21 cellular contexts compared by ENCODE assay signal in the genomic region with DNA sequence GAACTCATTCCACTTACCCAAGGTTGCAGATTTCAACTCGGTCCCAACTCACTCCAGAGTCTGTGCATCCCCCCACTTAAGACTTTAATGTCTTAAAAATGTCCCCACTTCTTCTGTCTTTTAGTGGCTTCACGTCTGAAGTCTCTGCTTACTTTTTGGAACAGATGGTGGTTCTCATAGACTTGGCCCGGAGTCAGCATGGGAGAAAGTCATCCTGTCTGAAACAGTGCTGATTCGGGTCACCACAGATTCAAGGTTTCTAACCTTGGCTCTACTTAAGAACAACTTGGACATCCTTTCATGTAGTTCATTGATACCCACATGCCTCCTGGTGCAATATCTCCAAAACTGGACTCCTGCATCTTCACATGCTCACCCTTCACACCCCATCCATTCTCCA. TPM values are rescaled to one million over a fixed set of nuclear protein-coding genes. Genes with fewer than 3 reads are reported as not detected.
DNase-seq lines count a peak whose midpoint lies in the region; ATAC-seq, FAIRE-seq and TF ChIP-seq lines count a peak whose summit lies in the region.
"Had no signal": no experiment of that assay in that cellular context is flagged by ENCODE, and none has a peak within 500 bp of the region (broad histone marks: within the 10 kb centered on the region; RNA-seq: fewer than 3 reads in every experiment).

No MANE protein-coding gene starts in this region.

- no peaks in the 10 kb centered on the region for H3K27me3 Mint-ChIP-seq in activated naive CD4-positive, alpha-beta T cell treated with anti-CD3 and anti-CD28 coated beads, Interleukin-2, amount 10 ng/mL, durations not matched to agents 7 days and 5 days
- H3K27me3 Mint-ChIP-seq in central memory CD8-positive, alpha-beta T cell: no peaks in the 10 kb centered on the region
- no peaks in the 10 kb centered on the region for H3K27me3 Mint-ChIP-seq in stimulated activated memory B cell treated with anti-CD40 and anti-IgM and Interleukin-4, amounts not matched to agents 10 μg/mL and 1 μg/mL and 100 μg/mL, for 72 hours
- H3K27me3 Mint-ChIP-seq: activated CD4-positive, alpha-beta T cell treated with anti-CD3 and anti-CD28 coated beads, Interleukin-2, amount 10 ng/mL, durations not matched to agents 24 days and 14 days had no signal

- H3K79me2 ChIP-seq in Loucy (ENCODE audit: insufficient read depth, low read length): peaks cover 97% of the 10 kb centered on the region

- no peaks in the 10 kb centered on the region for H3K27me3 ChIP-seq in Loucy (ENCODE audit: insufficient read depth, low read length, poor library complexity, severe bottlenecking)
- no peaks in the 10 kb centered on the region for H3K27me3 ChIP-seq in esophagus muscularis mucosa
- H3K27me3 ChIP-seq: adrenal gland, dorsolateral prefrontal cortex, spleen, suprapubic skin had no signal

- peaks cover 4% of the 10 kb centered on the region for H3K9me3 Mint-ChIP-seq in activated naive CD4-positive, alpha-beta T cell treated with anti-CD3 and anti-CD28 coated beads, Interleukin-2, amount 10 ng/mL, durations not matched to agents 7 days and 5 days
- H3K9me3 Mint-ChIP-seq in central memory CD8-positive, alpha-beta T cell: no peaks in the 10 kb centered on the region
- peaks cover 3% of the 10 kb centered on the region for H3K9me3 Mint-ChIP-seq in stimulated activated memory B cell treated with anti-CD40 and anti-IgM and Interleukin-4, amounts not matched to agents 10 μg/mL and 1 μg/mL and 100 μg/mL, for 72 hours
- H3K9me3 Mint-ChIP-seq: activated CD4-positive, alpha-beta T cell treated with anti-CD3 and anti-CD28 coated beads, Interleukin-2, amount 10 ng/mL, durations not matched to agents 24 days and 14 days; activated T-cell treated with anti-CD3 and anti-CD28 coated beads, Interleukin-2, amount 50 U/mL, for 4 hours had no signal

- peaks cover 98% of the 10 kb centered on the region for H3K4me1 Mint-ChIP-seq in activated naive CD4-positive, alpha-beta T cell treated with anti-CD3 and anti-CD28 coated beads, Interleukin-2, amount 10 ng/mL, durations not matched to agents 7 days and 5 days
- H3K4me1 Mint-ChIP-seq in central memory CD8-positive, alpha-beta T cell: peaks cover 91% of the 10 kb centered on the region
- H3K4me1 Mint-ChIP-seq in stimulated activated memory B cell treated with anti-CD40 and anti-IgM and Interleukin-4, amounts not matched to agents 10 μg/mL and 1 μg/mL and 100 μg/mL, for 72 hours: peaks cover 86% of the 10 kb centered on the region

- CTCF ChIA-PET in activated naive CD4-positive, alpha-beta T cell treated with anti-CD3 and anti-CD28 coated beads, Interleukin-2, amount 10 ng/mL, durations not matched to agents 7 days and 5 days (lab: Charles Lee): no interaction called here

- H3F3A ChIP-seq in Loucy (ENCODE audit: low read depth): peaks cover 14% of the 10 kb centered on the region; the same call in 1 of the 2 replicates

- WGBS in esophagus muscularis mucosa: 73% methylated on average over 4 of the region's 4 CpGs

- no peaks in the 10 kb centered on the region for H3K9me2 ChIP-seq in Loucy (replicated peaks; ENCODE audit: low read depth, low read length)

- H3K4me3 Mint-ChIP-seq in activated naive CD4-positive, alpha-beta T cell treated with anti-CD3 and anti-CD28 coated beads, Interleukin-2, amount 10 ng/mL, durations not matched to agents 7 days and 5 days: no peak overlapping the region
- peak overlapping the region; percentile 10 for H3K4me3 Mint-ChIP-seq in central memory CD8-positive, alpha-beta T cell
- H3K4me3 Mint-ChIP-seq in stimulated activated memory B cell treated with anti-CD40 and anti-IgM and Interleukin-4, amounts not matched to agents 10 μg/mL and 1 μg/mL and 100 μg/mL, for 72 hours: no peak overlapping the region
- H3K4me3 Mint-ChIP-seq: activated T-cell treated with anti-CD3 and anti-CD28 coated beads, Interleukin-2, amount 50 U/mL, for 4 hours had no signal

- H3K4me2 ChIP-seq in Loucy (ENCODE audit: low read depth, low read length, poor library complexity, severe bottlenecking): peak overlapping the region; percentile 76

- no peak for TF ChIP-seq EP300 in esophagus muscularis mucosa (IDR thresholded peaks at IDR 0.05)

- no peak for TF ChIP-seq CTCF in Loucy (conservative IDR thresholded peaks at IDR 0.05; ENCODE audit: low read length)
- TF ChIP-seq CTCF in esophagus muscularis mucosa (IDR thresholded peaks at IDR 0.05): no peak

- intact Hi-C loops in esophagus muscularis mucosa (cut with DNase I): no loop called here

- peak overlapping the region; percentile 40 for H3K27ac Mint-ChIP-seq in activated naive CD4-positive, alpha-beta T cell treated with anti-CD3 and anti-CD28 coated beads, Interleukin-2, amount 10 ng/mL, durations not matched to agents 7 days and 5 days
- peak overlapping the region; percentile 26 for H3K27ac Mint-ChIP-seq in central memory CD8-positive, alpha-beta T cell (ENCODE audit: low read depth)
- peak overlapping the region; percentile 23 for H3K27ac Mint-ChIP-seq in stimulated activated memory B cell treated with anti-CD40 and anti-IgM and Interleukin-4, amounts not matched to agents 10 μg/mL and 1 μg/mL and 100 μg/mL, for 72 hours

- H2AFZ ChIP-seq in Loucy (ENCODE audit: low read length): no peak overlapping the region

- ATAC-seq in central memory CD8-positive, alpha-beta T cell (replicated peaks; ENCODE audit: extremely low read depth, poor library complexity, severe bottlenecking): no peak
- ATAC-seq in stimulated activated memory B cell treated with anti-CD40 and anti-IgM and Interleukin-4, amounts not matched to agents 10 μg/mL and 1 μg/mL and 100 μg/mL, for 72 hours: no peak
- ATAC-seq: activated T-cell treated with anti-CD3 and anti-CD28 coated beads, Interleukin-2, amount 50 U/mL, for 4 hours; K562; left cardiac atrium; SK-N-SH treated with all-trans-retinoic acid at 6 μM for 48 hours had no signal

- H3K9me3 ChIP-seq in Loucy (ENCODE audit: insufficient read depth, low read depth, low read length) (no peaks in the 10 kb centered on the region), esophagus muscularis mucosa (peaks cover 0 to 3% (median 0%) of the 10 kb centered on the region in 4 donors)
- H3K9me3 ChIP-seq: adrenal gland, spleen had no signal

- H3K27ac ChIP-seq in esophagus muscularis mucosa (replicated peaks in 1 of 4): no peak overlapping the region
- H3K27ac ChIP-seq: dorsolateral prefrontal cortex, suprapubic skin had no signal

- H3K9ac ChIP-seq in Loucy (ENCODE audit: low read depth, low read length, poor library complexity, severe bottlenecking): peak overlapping the region; percentile 82

- H3K36me3 ChIP-seq in Loucy (ENCODE audit: insufficient read depth, low read length) (peaks cover 56% of the 10 kb centered on the region; the same call in 1 of the 2 replicates), esophagus muscularis mucosa (no peaks in the 10 kb centered on the region)
- H3K36me3 ChIP-seq: adrenal gland, suprapubic skin had no signal

- peaks cover 63% of the 10 kb centered on the region for H3K36me3 Mint-ChIP-seq in activated naive CD4-positive, alpha-beta T cell treated with anti-CD3 and anti-CD28 coated beads, Interleukin-2, amount 10 ng/mL, durations not matched to agents 7 days and 5 days
- peaks cover 10% of the 10 kb centered on the region for H3K36me3 Mint-ChIP-seq in central memory CD8-positive, alpha-beta T cell (ENCODE audit: insufficient read depth)
- peaks cover 56% of the 10 kb centered on the region for H3K36me3 Mint-ChIP-seq in stimulated activated memory B cell treated with anti-CD40 and anti-IgM and Interleukin-4, amounts not matched to agents 10 μg/mL and 1 μg/mL and 100 μg/mL, for 72 hours

- TF ChIP-seq POLR2A in GM12891 (IDR thresholded peaks at IDR 0.05; ENCODE audit: low read depth, low read length) (no peak), esophagus muscularis mucosa (IDR thresholded peaks at IDR 0.05; ENCODE audit: low read depth) (no peak)

- no peak for DNase-seq in activated naive CD4-positive, alpha-beta T cell treated with anti-CD3 and anti-CD28 coated beads, Interleukin-2, amount 10 ng/mL, durations not matched to agents 7 days and 5 days
- DNase-seq in activated naive CD4-positive, alpha-beta T cell treated with anti-CD3 and anti-CD28 coated beads, Interleukin-2, amount 50 U/mL, for 16 hours: no peak
- DNase-seq in central memory CD8-positive, alpha-beta T cell (ENCODE audit: low spot score in 2 of 2): no peak
- no peak for DNase-seq in C1 segment of cervical spinal cord (lab: John Stamatoyannopoulos, UW)
- no peak for DNase-seq in GM12891 (ENCODE audit: insufficient read length, low spot score)
- DNase-seq in esophagus muscularis mucosa (ENCODE audit: extremely low spot score): no peak
- DNase-seq: ACHN; activated CD4-positive, alpha-beta T cell treated with anti-CD3 and anti-CD28 coated beads, Interleukin-2, amount 10 ng/mL, durations not matched to agents 24 days and 14 days; activated T-cell treated with anti-CD3 and anti-CD28 coated beads, Interleukin-2, amount 50 U/mL, for 4 hours; left cardiac atrium; NCI-H1048; NCI-H2029; spleen had no signal

- H3K4me1 ChIP-seq in Loucy (ENCODE audit: insufficient read depth, low read length, poor library complexity, severe bottlenecking): peaks cover 90% of the 10 kb centered on the region
- peaks cover 0 to 21% (median 19%) of the 10 kb centered on the region in 4 donors for H3K4me1 ChIP-seq in esophagus muscularis mucosa

- no peak for FAIRE-seq in GM12891 (lab: Jason Lieb, UNC)
- FAIRE-seq: bronchial epithelial cell, K562 had no signal

- H3K4me3 ChIP-seq in Loucy (ENCODE audit: low read length, poor library complexity, severe bottlenecking): peak overlapping the region; percentile 61
- H3K4me3 ChIP-seq in esophagus muscularis mucosa: no peak overlapping the region
- H3K4me3 ChIP-seq: adrenal gland, dorsolateral prefrontal cortex, K562, spleen, suprapubic skin had no signal

- H4K20me1 ChIP-seq in Loucy (ENCODE audit: insufficient read depth, low read length, poor library complexity, severe bottlenecking): peaks cover 21% of the 10 kb centered on the region

TF ChIP-seq in GM12891, 5 proteins besides CTCF, POLR2A, EP300 and RAD21:
- TF ChIP-seq PAX5 (IDR thresholded peaks at IDR 0.05; ENCODE audit: insufficient read depth, low read length, severe bottlenecking) (no peak), SPI1 (IDR thresholded peaks at IDR 0.05; ENCODE audit: low read depth, low read length) (no peak), TAF1 (IDR thresholded peaks at IDR 0.05; ENCODE audit: low read depth, low read length) (no peak), POLR2AphosphoS5 (IDR thresholded peaks at IDR 0.05; ENCODE audit: low read depth, low read length) (no peak), POU2F2 (IDR thresholded peaks at IDR 0.05; ENCODE audit: low read depth, low read length) (no peak)

RNA-seq across cellular contexts. Expression of gene CHST11, which starts 26.0 kb away (rescaled TPM):
- 9.8 TPM for polyA plus RNA-seq in GM12891 (2012; ENCODE audit: low read depth, missing spikeins)
- 10 to 100 TPM in 1 of 4 donors, 1 to 10 TPM in 3; 5.7 to 15.7 (median 7.1) TPM for total RNA-seq in esophagus muscularis mucosa
